Comparison of ENCODE assay signal across 1 cellular context in the genomic region with DNA sequence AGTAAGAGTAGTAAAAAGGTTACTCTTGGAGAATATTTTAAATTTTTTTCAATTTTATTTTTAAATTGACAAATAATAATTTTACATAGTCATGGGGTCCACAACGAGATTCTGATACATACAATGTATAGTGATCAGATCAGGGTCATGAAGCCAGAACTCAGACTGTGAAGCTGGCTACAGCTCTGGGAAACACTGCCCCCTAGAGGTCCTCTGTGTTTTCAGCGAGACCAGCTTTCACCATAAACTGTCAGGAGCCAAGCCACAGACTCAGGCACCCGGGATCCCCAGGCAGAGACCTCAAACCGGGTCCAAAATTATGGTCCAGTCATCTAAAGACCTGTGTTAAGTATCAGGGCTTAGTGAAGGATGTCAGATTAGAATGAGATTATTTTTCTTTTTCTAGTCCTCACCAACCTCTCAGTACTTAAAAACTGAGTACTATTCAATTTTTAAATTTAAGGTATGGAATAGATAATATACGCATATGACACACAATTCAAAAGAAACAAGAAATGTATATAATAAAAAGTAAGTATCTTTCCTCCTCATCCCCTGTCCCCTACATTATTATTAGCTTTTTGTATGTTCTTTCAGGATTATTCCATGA.
TF ChIP-seq lines count a peak whose summit lies in the region.

No MANE protein-coding gene starts in this region.

TF ChIP-seq in GM23338, 12 proteins besides CTCF, POLR2A, EP300 and RAD21 (continued from another document):
- no peak for TF ChIP-seq EZH2 (IDR thresholded peaks at IDR 0.05; ENCODE audit: low read depth, unreplicated experiment)
